In the genomic region with DNA sequence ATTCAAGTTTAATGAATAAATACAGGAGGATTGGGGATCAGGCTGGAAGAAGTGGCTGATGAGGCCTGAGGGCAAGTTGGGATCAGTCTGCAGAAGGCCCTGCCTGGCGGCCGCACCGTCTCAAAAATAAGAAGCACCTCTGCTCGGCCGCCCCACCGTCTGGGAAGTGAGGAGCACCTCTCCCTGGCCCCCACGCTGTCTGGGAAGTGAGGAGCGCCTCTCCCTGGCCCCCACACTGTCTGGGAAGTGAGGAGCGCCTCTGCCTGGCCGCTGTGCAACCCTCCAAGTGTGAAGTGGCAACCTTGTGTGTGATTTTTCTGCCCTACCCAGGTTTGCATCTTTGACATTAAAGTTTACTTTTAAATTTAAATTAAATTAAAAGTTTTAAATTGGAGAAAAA, we compare ENCODE assay signal across 26 cellular contexts. TPM values are rescaled to one million over a fixed set of nuclear protein-coding genes. Genes with fewer than 3 reads are reported as not detected.
DNase-seq lines count a peak whose midpoint lies in the region; ATAC-seq and TF ChIP-seq lines count a peak whose summit lies in the region.
"Had no signal": no experiment of that assay in that cellular context is flagged by ENCODE, and none has a peak within 500 bp of the region (broad histone marks: within the 10 kb centered on the region; RNA-seq: fewer than 3 reads in every experiment).

No MANE protein-coding gene starts in this region.

- no peak overlapping the region for H3K4me3 Mint-ChIP-seq in T-helper 17 cell
- no peak overlapping the region for H3K4me3 Mint-ChIP-seq in WTC11
- no peak overlapping the region for H3K4me3 Mint-ChIP-seq in nephron
- no peak overlapping the region for H3K4me3 Mint-ChIP-seq in neural crest cell
- H3K4me3 Mint-ChIP-seq: CD14-positive monocyte; CD4-positive, alpha-beta memory T cell; CD4-positive, CD25-positive, alpha-beta regulatory T cell; CD8-positive, alpha-beta memory T cell had no signal

- H3K27me3 Mint-ChIP-seq in T-helper 17 cell (no peaks in the 10 kb centered on the region), WTC11 (ENCODE audit: low read depth) (no peaks in the 10 kb centered on the region), nephron (ENCODE audit: low read depth) (no peaks in the 10 kb centered on the region), neural crest cell (ENCODE audit: low read depth) (no peaks in the 10 kb centered on the region)
- H3K27me3 Mint-ChIP-seq: CD4-positive, alpha-beta memory T cell; CD4-positive, CD25-positive, alpha-beta regulatory T cell; CD8-positive, alpha-beta memory T cell had no signal

- no peaks in the 10 kb centered on the region for H3K27me3 ChIP-seq in foreskin keratinocyte
- H3K27me3 ChIP-seq: BE2C, BLaER1 had no signal

- TF ChIP-seq CTCF in WTC11 (IDR thresholded peaks at IDR 0.05) (no peak), nephron (IDR thresholded peaks at IDR 0.05; ENCODE audit: unreplicated experiment in 3 of 3) (no peak), neural crest cell (conservative IDR thresholded peaks at IDR 0.05) (no peak), foreskin keratinocyte (conservative IDR thresholded peaks at IDR 0.05) (no peak), GM13977 (IDR thresholded peaks at IDR 0.05; ENCODE audit: extremely low read depth, insufficient read depth, missing control alignments) (no peak)

- H3K4me1 Mint-ChIP-seq in T-helper 17 cell (peaks cover 3% of the 10 kb centered on the region), WTC11 (peaks cover 2% of the 10 kb centered on the region; the same call in 1 of the 2 replicates), nephron (peaks cover 4% of the 10 kb centered on the region), neural crest cell (peaks cover 20% of the 10 kb centered on the region)
- H3K4me1 Mint-ChIP-seq: CD14-positive monocyte; CD4-positive, alpha-beta memory T cell; CD4-positive, CD25-positive, alpha-beta regulatory T cell; CD8-positive, alpha-beta memory T cell had no signal

- in situ Hi-C loops in GM13977 (cut with MboI; ENCODE audit: low pct_unique_long_range_greater_than_20kb, low sequenced_read_pairs, unreplicated experiment): no loop called here

- peak overlapping the region; percentile 88 for H3K27ac Mint-ChIP-seq in T-helper 17 cell
- peak overlapping the region; percentile 1; the same call in 1 of the 2 replicates for H3K27ac Mint-ChIP-seq in WTC11
- peak overlapping the region; percentile 17 to 53 (median 48) for H3K27ac Mint-ChIP-seq in nephron
- peak overlapping the region; percentile 37 for H3K27ac Mint-ChIP-seq in neural crest cell (ENCODE audit: unreplicated experiment)

- no peaks in the 10 kb centered on the region for H3K9me3 Mint-ChIP-seq in WTC11
- H3K9me3 Mint-ChIP-seq in nephron: no peaks in the 10 kb centered on the region
- H3K9me3 Mint-ChIP-seq in neural crest cell: no peaks in the 10 kb centered on the region
- H3K9me3 Mint-ChIP-seq: CD4-positive, alpha-beta memory T cell; CD4-positive, CD25-positive, alpha-beta regulatory T cell; CD8-positive, alpha-beta memory T cell had no signal

- H3K4me1 ChIP-seq in foreskin keratinocyte: no peaks in the 10 kb centered on the region
- H3K4me1 ChIP-seq: BE2C, BLaER1 had no signal

- H3K36me3 Mint-ChIP-seq in T-helper 17 cell (ENCODE audit: low read depth): peaks cover 9% of the 10 kb centered on the region
- peaks cover 35% of the 10 kb centered on the region for H3K36me3 Mint-ChIP-seq in WTC11
- H3K36me3 Mint-ChIP-seq in nephron (ENCODE audit: low read depth): peaks cover 68% of the 10 kb centered on the region
- peaks cover 27% of the 10 kb centered on the region for H3K36me3 Mint-ChIP-seq in neural crest cell (ENCODE audit: low read depth)

- no peak for DNase-seq in T-helper 17 cell
- DNase-seq in WTC11 (ENCODE audit: low spot score): no peak
- no peak for DNase-seq in neural crest cell (ENCODE audit: low read depth, low spot score)
- DNase-seq in stimulated activated CD4-positive, alpha-beta T cell treated with anti-CD3 and anti-CD28 coated beads, Interleukin-4, amount 100 ng/mL, for 24 hours: no peak
- DNase-seq in activated CD8-positive, alpha-beta memory T cell treated with anti-CD3 and anti-CD28 coated beads for 24 hours: no peak
- DNase-seq in foreskin keratinocyte: no peak
- no peak for DNase-seq in GM13977 (ENCODE audit: low spot score)
- DNase-seq: 8988T; ACHN; BE2C; C1 segment of cervical spinal cord; CD4-positive, alpha-beta memory T cell; CD4-positive, CD25-positive, alpha-beta regulatory T cell; CD8-positive, alpha-beta memory T cell; COR-L47; DMS 273 treated with DMSO at 0.1 percent for 48 hours; DMS153; DMS53; DMS79; DND-41; EL; GDM1 had no signal

- H3K9me3 ChIP-seq in T-helper 17 cell (ENCODE audit: control insufficient read depth, low read length, poor library complexity, severe bottlenecking): no peaks in the 10 kb centered on the region
- H3K9me3 ChIP-seq: BE2C, BLaER1 had no signal

- ATAC-seq in T-helper 17 cell: no peak
- ATAC-seq in WTC11: no peak
- ATAC-seq in foreskin keratinocyte: no peak
- ATAC-seq: GM12878 had no signal

- H3K27ac ChIP-seq in foreskin keratinocyte: no peak overlapping the region
- H3K27ac ChIP-seq: BLaER1 had no signal

- CTCF ChIA-PET in WTC11 (lab: Charles Lee): no interaction called here

- POLR2A ChIA-PET in WTC11 (lab: Charles Lee): no interaction called here

TF ChIP-seq in WTC11, 78 proteins besides CTCF, POLR2A, EP300 and RAD21:
- TF ChIP-seq, protein P1, sequence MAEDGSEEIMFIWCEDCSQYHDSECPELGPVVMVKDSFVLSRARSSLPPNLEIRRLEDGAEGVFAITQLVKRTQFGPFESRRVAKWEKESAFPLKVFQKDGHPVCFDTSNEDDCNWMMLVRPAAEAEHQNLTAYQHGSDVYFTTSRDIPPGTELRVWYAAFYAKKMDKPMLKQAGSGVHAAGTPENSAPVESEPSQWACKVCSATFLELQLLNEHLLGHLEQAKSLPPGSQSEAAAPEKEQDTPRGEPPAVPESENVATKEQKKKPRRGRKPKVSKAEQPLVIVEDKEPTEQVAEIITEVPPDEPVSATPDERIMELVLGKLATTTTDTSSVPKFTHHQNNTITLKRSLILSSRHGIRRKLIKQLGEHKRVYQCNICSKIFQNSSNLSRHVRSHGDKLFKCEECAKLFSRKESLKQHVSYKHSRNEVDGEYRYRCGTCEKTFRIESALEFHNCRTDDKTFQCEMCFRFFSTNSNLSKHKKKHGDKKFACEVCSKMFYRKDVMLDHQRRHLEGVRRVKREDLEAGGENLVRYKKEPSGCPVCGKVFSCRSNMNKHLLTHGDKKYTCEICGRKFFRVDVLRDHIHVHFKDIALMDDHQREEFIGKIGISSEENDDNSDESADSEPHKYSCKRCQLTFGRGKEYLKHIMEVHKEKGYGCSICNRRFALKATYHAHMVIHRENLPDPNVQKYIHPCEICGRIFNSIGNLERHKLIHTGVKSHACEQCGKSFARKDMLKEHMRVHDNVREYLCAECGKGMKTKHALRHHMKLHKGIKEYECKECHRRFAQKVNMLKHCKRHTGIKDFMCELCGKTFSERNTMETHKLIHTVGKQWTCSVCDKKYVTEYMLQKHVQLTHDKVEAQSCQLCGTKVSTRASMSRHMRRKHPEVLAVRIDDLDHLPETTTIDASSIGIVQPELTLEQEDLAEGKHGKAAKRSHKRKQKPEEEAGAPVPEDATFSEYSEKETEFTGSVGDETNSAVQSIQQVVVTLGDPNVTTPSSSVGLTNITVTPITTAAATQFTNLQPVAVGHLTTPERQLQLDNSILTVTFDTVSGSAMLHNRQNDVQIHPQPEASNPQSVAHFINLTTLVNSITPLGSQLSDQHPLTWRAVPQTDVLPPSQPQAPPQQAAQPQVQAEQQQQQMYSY (CRISPR knock-in tag; IDR thresholded peaks at IDR 0.05): no peak
- TF ChIP-seq NR2C2 (CRISPR knock-in tag; IDR thresholded peaks at IDR 0.05) (no peak), PREB (CRISPR knock-in tag; IDR thresholded peaks at IDR 0.05; ENCODE audit: borderline replicate concordance) (no peak)

RNA-seq across cellular contexts. Expression of gene POLR1E, which starts 35.4 kb away (rescaled TPM):
- total RNA-seq in T-helper 17 cell (10 to 100 TPM; 28.6 to 38.3 TPM), WTC11 (2021) (31.4 to 39.6 TPM (median 38.8 TPM) in 3 replicates), neural crest cell (46.4 and 48.7 TPM in 2 replicates), foreskin keratinocyte (39.7 and 48.9 TPM in 2 replicates)
- 24.1 and 32.0 TPM in 2 replicates for polyA plus RNA-seq in foreskin keratinocyte

RNA-seq across cellular contexts. Expression of gene FBXO10, which starts 55.1 kb away (rescaled TPM):
- total RNA-seq in T-helper 17 cell: 1 to 10 TPM; 2.6 to 6.6 TPM
- 14.0 to 14.7 TPM (median 14.4 TPM) in 3 replicates for total RNA-seq in WTC11 (2021)
- total RNA-seq in neural crest cell: 24.8 and 25.6 TPM in 2 replicates
- 3.8 and 3.9 TPM in 2 replicates for total RNA-seq in foreskin keratinocyte
- 1.5 and 1.6 TPM in 2 replicates for polyA plus RNA-seq in foreskin keratinocyte

RNA-seq across cellular contexts. Expression of gene ZBTB5, which starts 55.9 kb away (rescaled TPM):
- 10 to 100 TPM; 13.9 to 16.5 TPM for total RNA-seq in T-helper 17 cell
- 13.2 to 16.7 TPM (median 13.6 TPM) in 3 replicates for total RNA-seq in WTC11 (2021)
- total RNA-seq in neural crest cell: 21.6 and 22.9 TPM in 2 replicates
- total RNA-seq in foreskin keratinocyte: 8.9 and 9.8 TPM in 2 replicates
- polyA plus RNA-seq in foreskin keratinocyte: 3.1 and 3.5 TPM in 2 replicates

Comparison
In these comparisons a context has a peak if more than half of its experiments do, and no peak if none do; other contexts are left out.
1. H3K27ac Mint-ChIP-seq: peak in every context shown above with its lines; median percentile 88 in T-helper 17 cell; 48 in nephron; 37 in neural crest cell; 1 in WTC11.